28 cellular contexts compared by ENCODE assay signal in the genomic region with DNA sequence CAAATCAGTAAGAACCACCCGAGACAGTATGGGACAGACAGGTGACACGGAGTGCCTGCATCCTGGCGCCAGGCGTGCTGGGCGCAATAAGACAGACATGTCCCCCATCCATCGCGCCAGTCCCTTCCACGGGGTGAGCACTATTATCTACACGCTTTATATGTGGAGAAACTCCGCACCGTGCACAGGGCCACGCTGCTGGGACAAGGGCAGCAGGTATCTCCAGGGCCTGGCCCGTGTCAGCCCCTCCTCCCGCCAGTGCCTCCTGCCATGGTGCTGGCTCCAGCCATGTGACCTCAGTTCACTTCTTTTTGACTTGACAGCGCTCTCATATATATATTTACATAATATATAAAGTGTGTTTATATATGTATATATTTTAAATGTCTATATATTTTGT. TPM values are rescaled to one million over a fixed set of nuclear protein-coding genes. Genes with fewer than 3 reads are reported as not detected.
"Had no signal": no experiment of that assay in that cellular context is flagged by ENCODE, and none has a peak within 500 bp of the region (broad histone marks: within the 10 kb centered on the region; RNA-seq: fewer than 3 reads in every experiment).

No MANE protein-coding gene starts in this region.

- H3K36me3 Mint-ChIP-seq: natural killer cell treated with Interleukin-12 subunit alpha and Interleukin-12 subunit beta and Interleukin-15 and Interleukin-18, amount 100 ng/mL, for 72 hours had no signal

- H3K4me1 ChIP-seq: lower lobe of right lung had no signal

- H3K9me3 Mint-ChIP-seq: immature natural killer cell; memory B cell; natural killer cell treated with Interleukin-12 subunit alpha and Interleukin-12 subunit beta and Interleukin-15 and Interleukin-18, amount 100 ng/mL, for 72 hours had no signal

- H3K4me3 Mint-ChIP-seq: immature natural killer cell; memory B cell; natural killer cell treated with Interleukin-12 subunit alpha and Interleukin-12 subunit beta and Interleukin-15 and Interleukin-18, amount 100 ng/mL, for 72 hours had no signal

- H3K9me3 ChIP-seq: esophagus muscularis mucosa, gastrocnemius medialis, heart right ventricle, left ventricle myocardium inferior, lower lobe of right lung, psoas muscle, stomach, thoracic aorta, transverse colon had no signal

- ATAC-seq: gastrocnemius medialis; heart right ventricle; left cardiac atrium; lower lobe of right lung; natural killer cell treated with Interleukin-12 subunit alpha and Interleukin-12 subunit beta and Interleukin-15 and Interleukin-18, amount 100 ng/mL, for 72 hours; psoas muscle; sciatic nerve had no signal

- H3K27ac Mint-ChIP-seq: natural killer cell treated with Interleukin-12 subunit alpha and Interleukin-12 subunit beta and Interleukin-15 and Interleukin-18, amount 100 ng/mL, for 72 hours had no signal

- FAIRE-seq: keratinocyte had no signal

- H3K4me3 ChIP-seq: coronary artery, esophagus muscularis mucosa, gastrocnemius medialis, heart right ventricle, left ventricle myocardium inferior, lower lobe of right lung, psoas muscle, skin epidermis, stomach, thoracic aorta, transverse colon had no signal

- DNase-seq: effector CD8-positive, alpha-beta T cell; heart right ventricle; hypothalamus; immature natural killer cell; left cardiac atrium; left ventricle myocardium inferior; lower lobe of right lung; midbrain; retina; stimulated activated CD4-positive, alpha-beta T cell treated with anti-CD3 and anti-CD28 coated beads, Interleukin-2, amount 100 ng/mL, for 24 hours; stimulated activated CD4-positive, alpha-beta T cell treated with anti-CD3 and anti-CD28 coated beads, Interleukin-4, amount 100 ng/mL, for 4 hours; stimulated activated naive CD4-positive, alpha-beta T cell; stomach; substantia nigra; transverse colon had no signal

- H3K27me3 Mint-ChIP-seq: memory B cell; natural killer cell treated with Interleukin-12 subunit alpha and Interleukin-12 subunit beta and Interleukin-15 and Interleukin-18, amount 100 ng/mL, for 72 hours had no signal

- H3K27ac ChIP-seq: coronary artery, epithelial cell of prostate, esophagus muscularis mucosa, heart right ventricle, left ventricle myocardium inferior, lower lobe of right lung, psoas muscle, skin epidermis, stomach, thoracic aorta, transverse colon had no signal

- H3K27me3 ChIP-seq: esophagus muscularis mucosa, gastrocnemius medialis, heart right ventricle, stomach, transverse colon had no signal

RNA-seq across cellular contexts. Expression of a gene that starts 54.0 kb away (rescaled TPM):
- total RNA-seq: dermis microvascular lymphatic vessel endothelial cell, fibroblast of villous mesenchyme, heart right ventricle, left cardiac atrium, thoracic aorta had no signal
- polyA plus RNA-seq: keratinocyte had no signal
